In the genomic region with DNA sequence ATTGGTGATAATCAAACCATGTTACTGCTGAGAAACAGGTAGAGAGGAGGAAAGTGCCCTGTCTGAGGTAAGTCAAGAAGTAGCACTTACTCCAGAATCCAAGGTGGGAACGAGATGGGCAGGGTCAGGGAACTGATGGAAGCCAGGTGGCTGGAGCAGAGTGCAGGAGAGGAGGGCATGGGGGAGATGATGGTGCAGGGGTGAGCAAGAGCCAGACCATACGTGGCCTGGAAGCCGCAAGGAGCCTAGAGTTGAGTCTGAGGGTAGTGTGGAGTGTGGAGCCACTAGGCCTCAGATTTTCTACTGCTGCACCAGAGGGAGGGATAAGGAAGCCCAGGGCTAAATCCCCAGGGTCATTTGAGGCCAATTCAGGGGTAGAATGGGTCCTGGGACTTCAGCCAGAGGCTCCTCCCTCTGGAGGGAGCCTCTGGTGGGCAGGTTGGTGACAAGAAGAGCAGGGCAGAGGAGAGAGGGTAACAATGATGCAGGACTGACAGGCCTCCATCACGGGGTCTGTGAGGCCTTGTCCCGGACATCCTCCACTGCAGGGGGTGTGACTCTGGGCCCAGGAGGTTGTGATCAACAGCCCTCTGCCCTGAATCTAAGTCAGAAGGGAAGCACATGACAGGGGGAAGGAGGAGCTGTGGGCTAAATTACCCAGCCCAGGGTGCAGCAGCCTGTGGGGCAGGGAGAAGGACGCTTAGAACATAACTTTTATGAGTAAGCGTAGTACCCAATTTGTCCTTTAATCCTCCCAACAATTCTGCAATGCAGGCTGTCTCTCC, we compare ENCODE assay signal across 9 cellular contexts. TPM values are rescaled to one million over a fixed set of nuclear protein-coding genes. Genes with fewer than 3 reads are reported as not detected.
DNase-seq lines count a peak whose midpoint lies in the region; FAIRE-seq and TF ChIP-seq lines count a peak whose summit lies in the region.
"Had no signal": no experiment of that assay in that cellular context is flagged by ENCODE, and none has a peak within 500 bp of the region (broad histone marks: within the 10 kb centered on the region; RNA-seq: fewer than 3 reads in every experiment).

No MANE protein-coding gene starts in this region.

- intact Hi-C loops in Caco-2 (cut with micrococcal nuclease; ENCODE audit: unreplicated experiment) = no loop called here

- POLR2A ChIA-PET in Caco-2 (lab: Charles Lee) = no interaction called here

- H3K27me3 ChIP-seq in Caco-2 (replicated peaks; ENCODE audit: control insufficient read depth, insufficient read depth, low read length) = no peaks in the 10 kb centered on the region

- H3K4me1 ChIP-seq in Caco-2 = peaks cover 93% of the 10 kb centered on the region

- H3K4me3 Mint-ChIP-seq in Caco-2 (ENCODE audit: unreplicated experiment) (peak overlapping the region; percentile 34), glutamatergic neuron (ENCODE audit: unreplicated experiment) (no peak overlapping the region)
- H3K4me3 Mint-ChIP-seq in T-helper 2 cell treated with Interferon-gamma antibody and Interleukin-4, amounts not matched to agents 5 μg/mL and 100 μg/mL, for 36 hours = peak overlapping the region; percentile 64

- FAIRE-seq in GM19239 (lab: Jason Lieb, UNC) = no peak

- DNase-seq in Caco-2 (peak in 1 of 2 experiments; percentile 63), glutamatergic neuron (no peak), putamen (ENCODE audit: low spot score) (peak; percentile 74), GM19239 (ENCODE audit: insufficient read length, low spot score) (no peak), NCI-H1417 treated with DMSO at 0.1 percent for 48 hours (lab: John Stamatoyannopoulos, UW) (no peak), SW 1271 (lab: John Stamatoyannopoulos, UW) (no peak), GM20000 (ENCODE audit: low spot score) (no peak)
- no peak for DNase-seq in T-helper 2 cell treated with Interferon-gamma antibody and Interleukin-4, amounts not matched to agents 5 μg/mL and 100 μg/mL, for 36 hours (ENCODE audit: low spot score)
- DNase-seq: NCI-H1105 had no signal

- peaks cover 100% of the 10 kb centered on the region for H3K36me3 Mint-ChIP-seq in Caco-2 (ENCODE audit: insufficient read depth, unreplicated experiment)
- peaks cover 49% of the 10 kb centered on the region for H3K36me3 Mint-ChIP-seq in T-helper 2 cell treated with Interferon-gamma antibody and Interleukin-4, amounts not matched to agents 5 μg/mL and 100 μg/mL, for 36 hours (ENCODE audit: low read depth)
- peaks cover 10% of the 10 kb centered on the region for H3K36me3 Mint-ChIP-seq in glutamatergic neuron (ENCODE audit: unreplicated experiment)

- H3K9me3 Mint-ChIP-seq in Caco-2 (ENCODE audit: unreplicated experiment) (no peaks in the 10 kb centered on the region), glutamatergic neuron (ENCODE audit: unreplicated experiment) (peaks cover 18% of the 10 kb centered on the region)
- H3K9me3 Mint-ChIP-seq in T-helper 2 cell treated with Interferon-gamma antibody and Interleukin-4, amounts not matched to agents 5 μg/mL and 100 μg/mL, for 36 hours = no peaks in the 10 kb centered on the region

- H3K27me3 Mint-ChIP-seq in Caco-2 (ENCODE audit: insufficient read depth, unreplicated experiment) = no peaks in the 10 kb centered on the region
- H3K27me3 Mint-ChIP-seq in T-helper 2 cell treated with Interferon-gamma antibody and Interleukin-4, amounts not matched to agents 5 μg/mL and 100 μg/mL, for 36 hours (ENCODE audit: low read depth) = no peaks in the 10 kb centered on the region
- H3K27me3 Mint-ChIP-seq in glutamatergic neuron (ENCODE audit: unreplicated experiment) = peaks cover 33% of the 10 kb centered on the region

- H3K4me1 Mint-ChIP-seq in Caco-2 (ENCODE audit: low read depth, unreplicated experiment) = peaks cover 84% of the 10 kb centered on the region
- H3K4me1 Mint-ChIP-seq in T-helper 2 cell treated with Interferon-gamma antibody and Interleukin-4, amounts not matched to agents 5 μg/mL and 100 μg/mL, for 36 hours (ENCODE audit: low read depth) = peaks cover 56% of the 10 kb centered on the region
- peaks cover 31% of the 10 kb centered on the region for H3K4me1 Mint-ChIP-seq in glutamatergic neuron (ENCODE audit: low read depth, unreplicated experiment)

- CTCF ChIA-PET in Caco-2 (lab: Charles Lee) = interaction anchor here (0.7 to 2.2 kb wide), 4 partner anchors 19 to 76 kb away, joined by 3 to 11 read pairs (median 4); a partner anchor contains a TSS

- H3K4me3 ChIP-seq in Caco-2 (ENCODE audit: low read depth, low read length) = no peak overlapping the region

- no peaks in the 10 kb centered on the region for H3K9me3 ChIP-seq in Caco-2

- TF ChIP-seq CTCF in Caco-2 (IDR thresholded peaks at IDR 0.05; ENCODE audit: insufficient read depth in 1 of 2, low read depth in 1 of 2, low read length in 1 of 2, severe bottlenecking in 1 of 2, unreplicated experiment in 1 of 2) (no peak), glutamatergic neuron (IDR thresholded peaks at IDR 0.05; ENCODE audit: partially characterized antibody, unreplicated experiment) (no peak), GM20000 (IDR thresholded peaks at IDR 0.05; ENCODE audit: extremely low read depth, missing control alignments) (no peak)

- H3K27ac Mint-ChIP-seq in Caco-2 (ENCODE audit: unreplicated experiment) (peak overlapping the region; percentile 87), glutamatergic neuron (ENCODE audit: unreplicated experiment) (peak overlapping the region; percentile 4)
- H3K27ac Mint-ChIP-seq in T-helper 2 cell treated with Interferon-gamma antibody and Interleukin-4, amounts not matched to agents 5 μg/mL and 100 μg/mL, for 36 hours = peak overlapping the region; percentile 71

- H3K36me3 ChIP-seq in Caco-2 (ENCODE audit: control insufficient read depth, insufficient read depth, low read length) = peaks cover 15% of the 10 kb centered on the region

- BruUV-seq in Caco-2 (replicated peaks; lab: Mats Ljungman, UMichigan) = no TSS peak

RNA-seq across cellular contexts. Expression of a gene that starts 28.7 kb away (rescaled TPM):
- not detected in 2 replicates for total RNA-seq in Caco-2 (2022)
- total RNA-seq in glutamatergic neuron (ENCODE audit: unreplicated experiment) = not detected

RNA-seq across cellular contexts. Expression of a gene that starts 56.2 kb away (rescaled TPM):
- total RNA-seq in Caco-2 (2022) = 444 and 469 TPM in 2 replicates
- total RNA-seq in glutamatergic neuron (ENCODE audit: unreplicated experiment) = 136 TPM

Comparison
In these comparisons a context has a peak if more than half of its experiments do, and no peak if none do; other contexts are left out.
1. H3K27ac Mint-ChIP-seq: peak in every context shown above with its lines; median percentile 87 in Caco-2; 71 in T-helper 2 cell treated with Interferon-gamma antibody and Interleukin-4, amounts not matched to agents 5 μg/mL and 100 μg/mL, for 36 hours; 4 in glutamatergic neuron.